ENCODE assay signal across 9 cellular contexts in genomic region chr6:111559193-111560097, GRCh38. TPM values are rescaled to one million over a fixed set of nuclear protein-coding genes. Genes with fewer than 3 reads are reported as not detected.
A peak's percentile ranks its signal among the peaks of the same experiment; 100 is the strongest.
DNase-seq lines count a peak whose midpoint lies in the region; ATAC-seq and TF ChIP-seq lines count a peak whose summit lies in the region.
"Had no signal": no experiment of that assay in that cellular context is flagged by ENCODE, and none has a peak within 500 bp of the region (broad histone marks: within the 10 kb centered on the region; RNA-seq: fewer than 3 reads in every experiment).

No MANE protein-coding gene starts in this region.

- ATAC-seq in effector memory CD8-positive, alpha-beta T cell (replicated peaks) = no peak
- ATAC-seq in GM21786 (IDR thresholded peaks at IDR 0.05; ENCODE audit: unreplicated experiment) = no peak
- no peak for ATAC-seq in GM18870 (IDR thresholded peaks at IDR 0.05; ENCODE audit: unreplicated experiment)

- H3K4me3 ChIP-seq in Jurkat, Clone E6-1 (ENCODE audit: low read length) = peak overlapping the region; percentile 11

- no peaks in the 10 kb centered on the region for H3K9me3 Mint-ChIP-seq in effector memory CD8-positive, alpha-beta T cell
- no peaks in the 10 kb centered on the region for H3K9me3 Mint-ChIP-seq in nephron progenitor cell

- no peak for TF ChIP-seq CTCF in nephron progenitor cell (IDR thresholded peaks at IDR 0.05)

- H3K27me3 Mint-ChIP-seq in effector memory CD8-positive, alpha-beta T cell = no peaks in the 10 kb centered on the region
- H3K27me3 Mint-ChIP-seq in nephron progenitor cell (ENCODE audit: low read depth, poor library complexity) = no peaks in the 10 kb centered on the region

- no peak overlapping the region for H3K4me3 Mint-ChIP-seq in effector memory CD8-positive, alpha-beta T cell
- H3K4me3 Mint-ChIP-seq in nephron progenitor cell = no peak overlapping the region

- peaks cover 18% of the 10 kb centered on the region for H3K36me3 Mint-ChIP-seq in effector memory CD8-positive, alpha-beta T cell (ENCODE audit: insufficient read depth)
- peaks cover 19% of the 10 kb centered on the region for H3K36me3 Mint-ChIP-seq in nephron progenitor cell (ENCODE audit: low read depth)

- DNase-seq in AG08395 (ENCODE audit: low spot score) (peak; percentile 47), nephron progenitor cell (no peak), activated T-cell treated with anti-CD3 and anti-CD28 coated beads for 4 hours (no peak)
- DNase-seq in Jurkat, Clone E6-1 (ENCODE audit: low read depth, low spot score) = peak; percentile 92
- DNase-seq in effector memory CD8-positive, alpha-beta T cell = no peak
- DNase-seq in stimulated activated CD4-positive, alpha-beta T cell treated with anti-CD3 and anti-CD28 coated beads, Interleukin-15, amount 100 ng/mL, for 24 hours = no peak
- DNase-seq: activated effector memory CD4-positive, alpha-beta T cell treated with anti-CD3 and anti-CD28 coated beads, Interleukin-2, amount 50 U/mL, for 16 hours had no signal

- peak overlapping the region; percentile 4 to 72 for H3K27ac Mint-ChIP-seq in effector memory CD8-positive, alpha-beta T cell
- H3K27ac Mint-ChIP-seq in nephron progenitor cell = peak overlapping the region; percentile 83

- H3K4me1 Mint-ChIP-seq in effector memory CD8-positive, alpha-beta T cell (ENCODE audit: low read depth in 2 of 2) = peaks cover 2 to 6% of the 10 kb centered on the region in 2 donors
- H3K4me1 Mint-ChIP-seq in nephron progenitor cell = peaks cover 62% of the 10 kb centered on the region

RNA-seq across cellular contexts. Expression of gene TRAF3IP2, which starts 46.2 kb away (rescaled TPM):
- 8.4 TPM for polyA plus RNA-seq in Jurkat, Clone E6-1 (2012; ENCODE audit: insufficient read depth, insufficient read length)

Comparison
In these comparisons a context has a peak if more than half of its experiments do, and no peak if none do; other contexts are left out.
1. DNase-seq: peak in AG08395 (single experiment) and Jurkat, Clone E6-1 (single experiment); none in effector memory CD8-positive, alpha-beta T cell (0 of 3), nephron progenitor cell (single experiment), stimulated activated CD4-positive, alpha-beta T cell treated with anti-CD3 and anti-CD28 coated beads, Interleukin-15, amount 100 ng/mL, for 24 hours (single experiment) and activated T-cell treated with anti-CD3 and anti-CD28 coated beads for 4 hours (single experiment).